Comparison of ENCODE assay signal across 15 cellular contexts in genomic region chr22:44430716-44431115, GRCh38.
DNase-seq lines count a peak whose midpoint lies in the region; ATAC-seq, FAIRE-seq and TF ChIP-seq lines count a peak whose summit lies in the region.
"Had no signal": no experiment of that assay in that cellular context is flagged by ENCODE, and none has a peak within 500 bp of the region (broad histone marks: within the 10 kb centered on the region; RNA-seq: fewer than 3 reads in every experiment).

No MANE protein-coding gene starts in this region.

- H3K36me3 ChIP-seq in H7 (replicated peaks; ENCODE audit: control insufficient read depth, insufficient read depth, low read length): no peaks in the 10 kb centered on the region
- no peaks in the 10 kb centered on the region for H3K36me3 ChIP-seq in neural cell (ENCODE audit: insufficient read depth, low read length)
- no peaks in the 10 kb centered on the region for H3K36me3 ChIP-seq in spleen

- peak; percentile 10 for DNase-seq in GM12892 (ENCODE audit: insufficient read length)
- peak; percentile 28 for DNase-seq in H7
- peak; percentile 36 for DNase-seq in spleen
- no peak for DNase-seq in NCI-H1436 treated with DMSO at 0.1 percent for 48 hours (lab: John Stamatoyannopoulos, UW)
- DNase-seq: C1 segment of cervical spinal cord, DMS79, HCEC 1CT, HFFc6 had no signal

- H2AFZ ChIP-seq in neural cell (ENCODE audit: low read depth, low read length): no peak overlapping the region

- H3K4me3 ChIP-seq in H7 (ENCODE audit: insufficient read depth, low read depth, low read length) (no peak overlapping the region), neural cell (ENCODE audit: low read length) (no peak overlapping the region), spleen (no peak overlapping the region)
- H3K4me3 ChIP-seq: GM12878 had no signal

- H3K27me3 ChIP-seq in H7 (ENCODE audit: control insufficient read depth, insufficient read depth, low read length) (no peaks in the 10 kb centered on the region), neural cell (ENCODE audit: insufficient read depth, low read depth, low read length) (no peaks in the 10 kb centered on the region), spleen (replicated peaks in 1 of 7) (peaks cover 0 to 28% (median 0%) of the 10 kb centered on the region in 7 donors)

- H3K4me2 ChIP-seq in neural cell (ENCODE audit: low read length): no peak overlapping the region

- no peak for TF ChIP-seq POLR2A in GM12892 (IDR thresholded peaks at IDR 0.05; ENCODE audit: low read depth, low read length)
- TF ChIP-seq POLR2A in spleen (IDR thresholded peaks at IDR 0.05): no peak

- no peak for FAIRE-seq in GM12892 (lab: Jason Lieb, UNC)
- FAIRE-seq: A204.1, GM12878, H1 had no signal

- no peaks in the 10 kb centered on the region for H3K9me3 ChIP-seq in neural cell (ENCODE audit: low read length)
- no peaks in the 10 kb centered on the region for H3K9me3 ChIP-seq in spleen

- no peaks in the 10 kb centered on the region for H3F3A ChIP-seq in neural cell (ENCODE audit: insufficient read depth, low read length, poor library complexity, severe bottlenecking)

- no peaks in the 10 kb centered on the region for H3K79me2 ChIP-seq in neural cell (replicated peaks; ENCODE audit: insufficient read depth, low read length)

- H3K9ac ChIP-seq in neural cell (ENCODE audit: low read length): no peak overlapping the region

- 81 to 96% (median 91%) methylated on average over 7 of the region's 7 CpGs for WGBS in spleen, 5 donors

- H4K20me1 ChIP-seq in neural cell (ENCODE audit: insufficient read depth): no peaks in the 10 kb centered on the region

- peaks cover 0 to 9% (median 2%) of the 10 kb centered on the region in 6 donors for H3K4me1 ChIP-seq in spleen

- no peak for TF ChIP-seq CTCF in neural cell (IDR thresholded peaks at IDR 0.05; ENCODE audit: poor library complexity, severe bottlenecking)
- TF ChIP-seq CTCF in spleen (IDR thresholded peaks at IDR 0.05 in 8 of 11, conservative IDR thresholded peaks at IDR 0.05 in 3 of 11): no peak

- intact Hi-C loops in spleen (cut with DNase I; ENCODE audit: low total_unique reads): no loop called here

- no peak for TF ChIP-seq EP300 in neural cell (conservative IDR thresholded peaks at IDR 0.05; ENCODE audit: poor library complexity, severe bottlenecking)

- ATAC-seq in HG03354 (IDR thresholded peaks at IDR 0.05; ENCODE audit: poor library complexity, severe bottlenecking, unreplicated experiment) (no peak), HG02870 (IDR thresholded peaks at IDR 0.05; ENCODE audit: unreplicated experiment) (no peak)
- ATAC-seq: GM12878 had no signal

- no peak for TF ChIP-seq RAD21 in neural cell (conservative IDR thresholded peaks at IDR 0.05)

- H3K27ac ChIP-seq in neural cell (ENCODE audit: low read length) (peak overlapping the region; percentile 86), spleen (no peak overlapping the region)
- H3K27ac ChIP-seq: HL-60 had no signal

- H3K9me2 ChIP-seq in neural cell (ENCODE audit: insufficient read depth, low read length): no peaks in the 10 kb centered on the region

TF ChIP-seq in neural cell, 6 proteins besides CTCF, POLR2A, EP300 and RAD21:
- no peak for TF ChIP-seq TAF1 (IDR thresholded peaks at IDR 0.05; ENCODE audit: low read depth)
- no peak for TF ChIP-seq SMC3 (conservative IDR thresholded peaks at IDR 0.05; ENCODE audit: poor library complexity)
- TF ChIP-seq EZH2 (IDR thresholded peaks at IDR 0.05; ENCODE audit: borderline replicate concordance, insufficient read depth, low read length, poor library complexity, severe bottlenecking): no peak
- no peak for TF ChIP-seq MXI1 (conservative IDR thresholded peaks at IDR 0.05; ENCODE audit: poor library complexity, severe bottlenecking)
- TF ChIP-seq POLR2AphosphoS5 (IDR thresholded peaks at IDR 0.05): no peak
- TF ChIP-seq REST (IDR thresholded peaks at IDR 0.05; ENCODE audit: borderline replicate concordance): no peak
TF ChIP-seq in neural cell: peak in this region for 0.
